Comparison of ENCODE assay signal across 8 cellular contexts in the genomic region with DNA sequence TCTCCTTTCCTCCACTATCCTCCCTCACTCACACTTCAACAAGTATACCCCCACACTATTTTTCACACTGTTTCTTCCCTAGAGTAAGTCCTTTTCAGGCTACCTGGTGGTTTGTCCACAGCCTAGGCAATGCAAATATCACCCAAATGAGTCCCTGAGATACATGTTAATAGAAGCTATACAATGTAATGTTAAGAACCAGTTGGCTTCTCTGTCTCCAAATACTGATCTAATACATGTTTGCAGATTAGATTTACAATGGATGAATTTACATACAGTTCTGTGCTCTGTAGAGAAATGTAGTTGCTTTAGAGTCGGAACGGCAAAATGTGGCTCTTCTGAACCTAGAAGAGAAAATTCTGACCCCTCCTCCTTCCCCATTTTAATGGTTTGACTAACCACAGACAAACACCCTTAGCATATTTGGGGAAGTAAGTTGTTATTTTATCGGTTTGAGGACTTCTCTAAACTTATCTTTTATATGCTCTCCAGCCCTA.
DNase-seq lines count a peak whose midpoint lies in the region; ATAC-seq, FAIRE-seq and TF ChIP-seq lines count a peak whose summit lies in the region.

No MANE protein-coding gene starts in this region.

- H3K27me3 ChIP-seq in GM12878 (replicated peaks in 1 of 2; ENCODE audit: control insufficient read depth in 2 of 2, insufficient read depth in 2 of 2, low read length in 1 of 2) (no peaks in the 10 kb centered on the region), mesendoderm (ENCODE audit: insufficient read depth, low read length, poor library complexity) (no peaks in the 10 kb centered on the region)

- H3K4me3 Mint-ChIP-seq in activated CD4-positive, alpha-beta T cell treated with anti-CD3 and anti-CD28 coated beads, Interleukin-2, amount 10 ng/mL, durations not matched to agents 7 days and 5 days, result peak overlapping the region; percentile 73
- H3K4me3 Mint-ChIP-seq in stimulated activated naive CD8-positive, alpha-beta T cell treated with anti-CD3 and anti-CD28 coated beads, Interleukin-15, amount 100 ng/mL, for 72 hours, result peak overlapping the region; percentile 72 to 88

- FAIRE-seq in GM12878 (lab: Jason Lieb, UNC), result no peak

- H3K23ac ChIP-seq in mesendoderm (ENCODE audit: low read length), result no peak overlapping the region

- H3K4me1 ChIP-seq in GM12878 (ENCODE audit: control insufficient read depth, insufficient read depth, low read length) (peaks cover 11% of the 10 kb centered on the region; the same call in 1 of the 2 replicates), mesendoderm (ENCODE audit: control insufficient read depth, low read depth, low read length) (no peaks in the 10 kb centered on the region)

- TF ChIP-seq POLR2A in GM12878 (IDR thresholded peaks at IDR 0.05; ENCODE audit: low read depth, low read length), result no peak

- no peak overlapping the region for H3K18ac ChIP-seq in mesendoderm (ENCODE audit: low read length)

- intact Hi-C loops in GM12878 (cut with micrococcal nuclease; ENCODE audit: unreplicated experiment), result loop anchor here (2.0 kb wide), 1 partner anchor 38 kb away; no protein-coding TSS in a partner anchor

- SMC1A ChIA-PET in GM12878 (lab: Charles Lee; ENCODE audit: uncharacterized antibody, unreplicated experiment), result interaction anchor here (0.6 to 5.5 kb wide), 19 partner anchors 8 to 238 kb away, joined by 3 to 67 read pairs (median 7); a partner anchor contains a TSS

- no peak overlapping the region for H3K4ac ChIP-seq in mesendoderm (ENCODE audit: low read depth, low read length)

- peaks cover 3% of the 10 kb centered on the region for H3K79me2 ChIP-seq in GM12878 (ENCODE audit: control insufficient read depth, insufficient read depth, low read length)
- no peaks in the 10 kb centered on the region for H3K79me2 ChIP-seq in mesendoderm (ENCODE audit: control insufficient read depth, insufficient read depth, low read length)

- no peaks in the 10 kb centered on the region for H3K27me3 Mint-ChIP-seq in activated CD4-positive, alpha-beta T cell treated with anti-CD3 and anti-CD28 coated beads, Interleukin-2, amount 10 ng/mL, durations not matched to agents 7 days and 5 days
- H3K27me3 Mint-ChIP-seq in stimulated activated naive CD8-positive, alpha-beta T cell treated with anti-CD3 and anti-CD28 coated beads, Interleukin-15, amount 100 ng/mL, for 72 hours, result no peaks in the 10 kb centered on the region

- H4K8ac ChIP-seq in mesendoderm (ENCODE audit: low read depth, low read length), result no peak overlapping the region

- BruUV-seq in GM12878 (replicated peaks; lab: Mats Ljungman, UMichigan), result TSS peak; percentile 71

- no peaks in the 10 kb centered on the region for H3K79me1 ChIP-seq in mesendoderm (ENCODE audit: low read length)

- CTCF ChIA-PET in activated CD4-positive, alpha-beta T cell treated with anti-CD3 and anti-CD28 coated beads, Interleukin-2, amount 10 ng/mL, durations not matched to agents 7 days and 5 days (lab: Charles Lee), result interaction anchor here (0.9 to 4.7 kb wide), 3 partner anchors 8 to 70 kb away, joined by 3 to 19 read pairs (median 8); no protein-coding TSS in a partner anchor
- CTCF ChIA-PET in GM12878 (lab: Yijun Ruan, JAX), result interaction anchor here (0.7 to 2.3 kb wide), 8 partner anchors 8 to 196 kb away, joined by 3 to 14 read pairs (median 4); no protein-coding TSS in a partner anchor

- peaks cover 18% of the 10 kb centered on the region for H3K9me3 Mint-ChIP-seq in activated CD4-positive, alpha-beta T cell treated with anti-CD3 and anti-CD28 coated beads, Interleukin-2, amount 10 ng/mL, durations not matched to agents 7 days and 5 days
- no peaks in the 10 kb centered on the region for H3K9me3 Mint-ChIP-seq in stimulated activated naive CD8-positive, alpha-beta T cell treated with anti-CD3 and anti-CD28 coated beads, Interleukin-15, amount 100 ng/mL, for 72 hours

- no peak overlapping the region for H2AK5ac ChIP-seq in mesendoderm (ENCODE audit: low read length)

- peak overlapping the region; percentile 90 for H2AFZ ChIP-seq in GM12878 (ENCODE audit: control insufficient read depth, low read depth, low read length)

- peak overlapping the region; percentile 88 for H3K27ac Mint-ChIP-seq in activated CD4-positive, alpha-beta T cell treated with anti-CD3 and anti-CD28 coated beads, Interleukin-2, amount 10 ng/mL, durations not matched to agents 7 days and 5 days
- H3K27ac Mint-ChIP-seq in stimulated activated naive CD8-positive, alpha-beta T cell treated with anti-CD3 and anti-CD28 coated beads, Interleukin-15, amount 100 ng/mL, for 72 hours, result peak overlapping the region; percentile 13 to 88

- no peak overlapping the region for H2BK15ac ChIP-seq in mesendoderm (replicated peaks; ENCODE audit: low read depth)

- no peak for TF ChIP-seq RAD21 in GM12878 (IDR thresholded peaks at IDR 0.05; ENCODE audit: insufficient read depth, low read depth, low read length)

- WGBS in GM12878 (ENCODE audit: insufficient coverage, insufficient replicate concordance, low lambda C conversion rate, missing lambda C conversion rate), result 1% methylated on average over 3 of the region's 3 CpGs
- no CpG with 5 or more reads among the region's 3 CpGs for WGBS in mesendoderm (ENCODE audit: extremely low coverage, insufficient coverage, low lambda C conversion rate)

- no peak overlapping the region for H2BK120ac ChIP-seq in mesendoderm (ENCODE audit: low read depth, low read length)

- peaks cover 20% of the 10 kb centered on the region for H3K36me3 Mint-ChIP-seq in activated CD4-positive, alpha-beta T cell treated with anti-CD3 and anti-CD28 coated beads, Interleukin-2, amount 10 ng/mL, durations not matched to agents 7 days and 5 days (ENCODE audit: low read depth)

- in situ Hi-C loops in GM12878 (cut with MboI), result no loop called here

- H3K36me3 ChIP-seq in GM12878 (ENCODE audit: control insufficient read depth in 2 of 2, insufficient read depth in 2 of 2, low read length in 1 of 2) (no peaks in the 10 kb centered on the region), mesendoderm (ENCODE audit: control insufficient read depth, insufficient read depth, low read length) (no peaks in the 10 kb centered on the region)

- peaks cover 73% of the 10 kb centered on the region for H3K4me1 Mint-ChIP-seq in activated CD4-positive, alpha-beta T cell treated with anti-CD3 and anti-CD28 coated beads, Interleukin-2, amount 10 ng/mL, durations not matched to agents 7 days and 5 days
- H3K4me1 Mint-ChIP-seq in stimulated activated naive CD8-positive, alpha-beta T cell treated with anti-CD3 and anti-CD28 coated beads, Interleukin-15, amount 100 ng/mL, for 72 hours, result peaks cover 69% of the 10 kb centered on the region

- TF ChIP-seq EP300 in GM12878 (IDR thresholded peaks at IDR 0.05; ENCODE audit: borderline replicate concordance in 1 of 2, control insufficient read depth in 1 of 2, low read depth in 2 of 2, low read length in 2 of 2), result no peak

- ATAC-seq in HG03565 (IDR thresholded peaks at IDR 0.05; ENCODE audit: unreplicated experiment) (peak; percentile 28), GM12878 (peak; percentile 53)
- no peak for ATAC-seq in stimulated activated naive CD8-positive, alpha-beta T cell treated with anti-CD3 and anti-CD28 coated beads, Interleukin-15, amount 100 ng/mL, for 72 hours

- no peak overlapping the region for H2BK5ac ChIP-seq in mesendoderm (ENCODE audit: low read length)

- H3K9ac ChIP-seq in GM12878 (ENCODE audit: control insufficient read depth, insufficient read depth, low read length), result peak overlapping the region; percentile 48; the same call in 1 of the 2 replicates
- no peak overlapping the region for H3K9ac ChIP-seq in mesendoderm (ENCODE audit: low read length)

- peak overlapping the region; percentile 97 for H3K4me2 ChIP-seq in GM12878 (ENCODE audit: control insufficient read depth, insufficient read depth)
- H3K4me2 ChIP-seq in mesendoderm (ENCODE audit: low read length), result no peak overlapping the region

- H4K20me1 ChIP-seq in GM12878 (ENCODE audit: control insufficient read depth, insufficient read depth), result no peaks in the 10 kb centered on the region

- peak overlapping the region; percentile 30 for H3K4me3 ChIP-seq in GM12878
- H3K4me3 ChIP-seq in mesendoderm (ENCODE audit: low read length), result no peak overlapping the region

- peak; percentile 30 for DNase-seq in activated CD4-positive, alpha-beta T cell treated with anti-CD3 and anti-CD28 coated beads, Interleukin-2, amount 10 ng/mL, durations not matched to agents 7 days and 5 days
- no peak for DNase-seq in activated CD4-positive, alpha-beta T cell treated with anti-CD3 and anti-CD28 coated beads, Interleukin-2, amount 50 U/mL, for 4 hours
- DNase-seq in GM12878 (ENCODE audit: low read depth, low spot score), result no peak
- no peak for DNase-seq in stimulated activated naive CD8-positive, alpha-beta T cell treated with anti-CD3 and anti-CD28 coated beads, Interleukin-15, amount 100 ng/mL, for 72 hours
- no peak for DNase-seq in mesendoderm
- no peak for DNase-seq in iPS-NIHi11 (ENCODE audit: low spot score)
- DNase-seq in occipital lobe (lab: John Stamatoyannopoulos, UW), result no peak

- peak overlapping the region; percentile 82 for H3K27ac ChIP-seq in GM12878 (ENCODE audit: control insufficient read depth, insufficient read depth)
- H3K27ac ChIP-seq in mesendoderm (ENCODE audit: low read depth, low read length), result no peak overlapping the region

- POLR2A ChIA-PET in activated CD4-positive, alpha-beta T cell treated with anti-CD3 and anti-CD28 coated beads, Interleukin-2, amount 10 ng/mL, durations not matched to agents 7 days and 5 days (lab: Charles Lee), result interaction anchor here (1.4 kb wide), 1 partner anchor 39 kb away, joined by 6 read pairs; no protein-coding TSS in a partner anchor
- POLR2A ChIA-PET in GM12878 (lab: Charles Lee), result interaction anchor here (1.0 to 3.4 kb wide), 4 partner anchors 9 to 127 kb away, joined by 3 to 22 read pairs (median 9); no protein-coding TSS in a partner anchor

- peaks cover 3% of the 10 kb centered on the region; the same call in 2 of the 3 replicates for H3K9me3 ChIP-seq in GM12878 (replicated peaks; ENCODE audit: control insufficient read depth, insufficient read depth, low read length)

- TF ChIP-seq CTCF in GM12878 (IDR thresholded peaks at IDR 0.05 in 2 of 3, conservative IDR thresholded peaks at IDR 0.05 in 1 of 3; ENCODE audit: control insufficient read depth in 2 of 3, extremely low read depth in 1 of 3, insufficient read depth in 1 of 3, low read depth in 3 of 3, low read length in 3 of 3), result no peak

- no peak overlapping the region for H4K5ac ChIP-seq in mesendoderm (ENCODE audit: low read length)

- no peak overlapping the region for H3K56ac ChIP-seq in mesendoderm (ENCODE audit: low read length)

- RAD21 ChIA-PET in GM12878 (lab: Charles Lee; ENCODE audit: unreplicated experiment), result interaction anchor here (1.0 to 5.6 kb wide), 8 partner anchors 12 to 239 kb away, joined by 3 to 43 read pairs (median 10); no protein-coding TSS in a partner anchor

TF ChIP-seq in GM12878, 131 proteins besides CTCF, POLR2A, EP300 and RAD21 (continues in another document):
- TF ChIP-seq ZNF217 (IDR thresholded peaks at IDR 0.05), result no peak
- 0 out of 2 replicates have a peak, but pooled peaks have one; percentile 39 for TF ChIP-seq NFIC (IDR thresholded peaks at IDR 0.05; ENCODE audit: low read depth, low read length)
- no peak for TF ChIP-seq KDM1A (IDR thresholded peaks at IDR 0.05; ENCODE audit: borderline replicate concordance)
- no peak for TF ChIP-seq TAF1 (IDR thresholded peaks at IDR 0.05; ENCODE audit: borderline replicate concordance, low read depth, low read length)
- 0 out of 2 replicates have a peak, but pooled peaks have one; percentile 65 for TF ChIP-seq MTA3 (IDR thresholded peaks at IDR 0.05; ENCODE audit: borderline replicate concordance, low read length)
